In the genomic region with DNA sequence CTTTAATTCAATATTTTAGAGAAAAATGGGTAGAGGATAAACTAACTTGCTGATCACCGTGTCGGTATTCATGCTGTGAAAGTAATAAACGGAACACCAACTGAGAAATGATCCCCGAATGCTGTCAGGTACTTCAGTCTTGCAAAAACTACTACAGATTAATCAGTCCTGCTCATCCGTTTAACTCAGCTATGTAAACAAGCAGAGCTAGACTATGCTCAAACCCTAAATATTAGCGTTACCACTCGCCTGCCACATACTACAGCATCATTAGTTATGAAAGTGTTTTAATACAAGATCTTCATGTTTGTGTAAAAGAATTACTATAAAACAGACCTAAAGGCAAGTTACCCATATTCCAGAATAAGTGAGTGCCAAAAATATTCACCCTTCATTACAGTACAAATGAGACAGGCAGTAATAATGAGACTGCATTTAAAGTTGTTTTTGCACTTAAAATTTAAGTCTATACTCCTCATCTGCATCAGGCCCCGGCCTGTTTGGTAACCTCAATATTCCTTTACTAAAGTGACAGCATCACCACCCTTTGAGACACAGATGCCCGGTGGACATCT, we compare ENCODE assay signal across 8 cellular contexts. TPM values are rescaled to one million over a fixed set of nuclear protein-coding genes. Genes with fewer than 3 reads are reported as not detected.
DNase-seq lines count a peak whose midpoint lies in the region; ATAC-seq, FAIRE-seq and TF ChIP-seq lines count a peak whose summit lies in the region.

No MANE protein-coding gene starts in this region.

- H4K20me1 ChIP-seq in DND-41 (ENCODE audit: insufficient read depth, low read length) (peaks cover 6% of the 10 kb centered on the region; the same call in 1 of the 2 replicates), endothelial cell of umbilical vein (replicated peaks; ENCODE audit: control insufficient read depth, extremely low read depth, insufficient read depth, low read length) (no peaks in the 10 kb centered on the region)

- CTCF ChIA-PET in endothelial cell of umbilical vein (lab: Charles Lee): interaction anchor here (0.9 to 4.2 kb wide), 36 partner anchors 12 to 163 kb away, joined by 3 to 81 read pairs (median 10); no protein-coding TSS in a partner anchor

- BruUV-seq in endothelial cell of umbilical vein (replicated peaks; lab: Mats Ljungman, UMichigan): TSS peak; percentile 4

- FAIRE-seq in endothelial cell of umbilical vein (lab: Jason Lieb, UNC): no peak
- FAIRE-seq in pancreas (lab: Jason Lieb, UNC): no peak

- dilution Hi-C loops in endothelial cell of umbilical vein (cut with MboI; ENCODE audit: extremely low pct_ligation_motif_present, low sequenced_read_pairs): no loop called here

- H3K4me3 ChIP-seq in DND-41 (ENCODE audit: low read depth in 1 of 2, low read length in 2 of 2) (peak overlapping the region; percentile 28 to 68; a peak in 3 of 4 replicates), endothelial cell of umbilical vein (replicated peaks in 1 of 3; ENCODE audit: insufficient read depth in 1 of 3, low read depth in 1 of 3, low read length in 3 of 3) (peak overlapping the region; percentile 75 to 99 (median 96)), pancreas (peak overlapping the region; percentile 49 to 71 (median 60))

- WGBS in pancreas, 2 donors: 11 to 13% methylated on average over 9 of the region's 9 CpGs

- peak overlapping the region; percentile 62 for H3K9ac ChIP-seq in DND-41 (ENCODE audit: low read depth, low read length)
- H3K9ac ChIP-seq in endothelial cell of umbilical vein (replicated peaks; ENCODE audit: extremely low read depth, insufficient read depth, low read length): peak overlapping the region; percentile 92

- DNase-seq in DND-41 (no peak), NCI-H69 (lab: John Stamatoyannopoulos, UW) (peak; percentile 20), endothelial cell of umbilical vein (ENCODE audit: low read depth, low spot score) (peak; percentile 57), pancreas (no peak), NCI-H524 treated with DMSO at 0.1 percent for 48 hours (lab: John Stamatoyannopoulos, UW) (no peak), NCI-H1092 treated with DMSO at 0.1 percent for 48 hours (lab: John Stamatoyannopoulos, UW) (no peak), NCI-H2171 treated with DMSO at 0.1 percent for 48 hours (lab: John Stamatoyannopoulos, UW) (no peak), NCI-H1048 (lab: John Stamatoyannopoulos, UW) (no peak)

- H3K79me2 ChIP-seq in DND-41 (ENCODE audit: insufficient read depth, low read length) (no peaks in the 10 kb centered on the region), endothelial cell of umbilical vein (ENCODE audit: control insufficient read depth, insufficient read depth, low read length) (peaks cover 47% of the 10 kb centered on the region)

- H3K9me1 ChIP-seq in endothelial cell of umbilical vein (replicated peaks; ENCODE audit: control insufficient read depth, extremely low read depth, insufficient read depth, low read length): no peaks in the 10 kb centered on the region

- H3K4me1 ChIP-seq in DND-41 (ENCODE audit: insufficient read depth, low read length): peaks cover 22% of the 10 kb centered on the region
- H3K4me1 ChIP-seq in endothelial cell of umbilical vein (ENCODE audit: control insufficient read depth, extremely low read depth, insufficient read depth, low read length): peaks cover 42% of the 10 kb centered on the region
- H3K4me1 ChIP-seq in pancreas: peaks cover 6 to 16% (median 7%) of the 10 kb centered on the region in 3 donors

- H3K36me3 ChIP-seq in DND-41 (ENCODE audit: insufficient read depth, low read length) (no peaks in the 10 kb centered on the region), endothelial cell of umbilical vein (ENCODE audit: control insufficient read depth in 2 of 2, extremely low read depth in 1 of 2, insufficient read depth in 2 of 2, low read length in 2 of 2) (no peaks in the 10 kb centered on the region), pancreas (no peaks in the 10 kb centered on the region)

- H3K4me2 ChIP-seq in DND-41 (ENCODE audit: insufficient read depth, low read length) (peak overlapping the region; percentile 93), endothelial cell of umbilical vein (ENCODE audit: insufficient read depth, low read length) (peak overlapping the region; percentile 93)

- TF ChIP-seq POLR2A in endothelial cell of umbilical vein (IDR thresholded peaks at IDR 0.05; ENCODE audit: low read depth, low read length): no peak

- TF ChIP-seq CTCF in DND-41 (IDR thresholded peaks at IDR 0.05; ENCODE audit: borderline replicate concordance, extremely low read depth, low read length, poor library complexity, severe bottlenecking): no peak
- no peak for TF ChIP-seq CTCF in endothelial cell of umbilical vein (IDR thresholded peaks at IDR 0.05; ENCODE audit: extremely low read depth in 1 of 2, insufficient read depth in 1 of 2, low read depth in 1 of 2, low read length in 2 of 2)
- TF ChIP-seq CTCF in pancreas (IDR thresholded peaks at IDR 0.05): no peak

- no peak for ATAC-seq in DND-41 (ENCODE audit: insufficient read depth, low read depth)
- peak in 2 of 4 donors; percentile 2 to 3 for ATAC-seq in pancreas

- POLR2A ChIA-PET in endothelial cell of umbilical vein (lab: Charles Lee): no interaction called here

- H3K9me3 ChIP-seq in DND-41 (ENCODE audit: insufficient read depth, low read length, severe bottlenecking) (no peaks in the 10 kb centered on the region), endothelial cell of umbilical vein (replicated peaks; ENCODE audit: control insufficient read depth, insufficient read depth, low read length) (no peaks in the 10 kb centered on the region), pancreas (no peaks in the 10 kb centered on the region)

- peak overlapping the region; percentile 34; the same call in 1 of the 2 replicates for H3K27ac ChIP-seq in DND-41 (ENCODE audit: low read length)
- H3K27ac ChIP-seq in endothelial cell of umbilical vein (ENCODE audit: insufficient read depth, low read depth, low read length): peak overlapping the region; percentile 83
- H3K27ac ChIP-seq in pancreas: peak overlapping the region in 2 of 4 donors; percentile 26 to 39

- H3K27me3 ChIP-seq in DND-41 (ENCODE audit: insufficient read depth, low read length, poor library complexity): peaks cover 28% of the 10 kb centered on the region
- H3K27me3 ChIP-seq in endothelial cell of umbilical vein (ENCODE audit: control insufficient read depth in 2 of 2, insufficient read depth in 2 of 2, low read length in 2 of 2): no peaks in the 10 kb centered on the region
- H3K27me3 ChIP-seq in pancreas: no peaks in the 10 kb centered on the region

- intact Hi-C loops in endothelial cell of umbilical vein (cut with micrococcal nuclease) (loop anchor here (5.0 kb wide), 1 partner anchor 226 kb away; a partner anchor contains a TSS), pancreas (cut with DNase I) (loop anchor here in 1 of 3 donors (10.0 kb wide), 1 partner anchor 94 kb away; no protein-coding TSS in a partner anchor)

- peak overlapping the region; percentile 66 for H2AFZ ChIP-seq in DND-41 (ENCODE audit: low read depth, low read length)
- no peak overlapping the region for H2AFZ ChIP-seq in endothelial cell of umbilical vein (ENCODE audit: low read depth, low read length)

TF ChIP-seq in endothelial cell of umbilical vein, 7 proteins besides CTCF, POLR2A, EP300 and RAD21:
- TF ChIP-seq GATA2 (IDR thresholded peaks at IDR 0.05; ENCODE audit: insufficient read depth, insufficient read length, low read depth, low read length) (no peak), EZH2 (IDR thresholded peaks at IDR 0.05; ENCODE audit: borderline replicate concordance, low read depth, low read length, severe bottlenecking) (no peak), JUN (IDR thresholded peaks at IDR 0.05; ENCODE audit: borderline replicate concordance, insufficient read depth, insufficient read length, low read depth) (no peak), MYC (IDR thresholded peaks at IDR 0.05; ENCODE audit: low read depth, low read length) (no peak), FOS (IDR thresholded peaks at IDR 0.05; ENCODE audit: borderline replicate concordance, insufficient read depth, low read length) (no peak), POLR2AphosphoS5 (IDR thresholded peaks at IDR 0.05; ENCODE audit: insufficient read depth, low read depth, low read length) (no peak)
- TF ChIP-seq, protein P1, sequence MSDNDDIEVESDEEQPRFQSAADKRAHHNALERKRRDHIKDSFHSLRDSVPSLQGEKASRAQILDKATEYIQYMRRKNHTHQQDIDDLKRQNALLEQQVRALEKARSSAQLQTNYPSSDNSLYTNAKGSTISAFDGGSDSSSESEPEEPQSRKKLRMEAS (IDR thresholded peaks at IDR 0.05; ENCODE audit: insufficient read depth, insufficient read length): no peak

RNA-seq across cellular contexts. Expression of a gene that starts 1.0 kb away (rescaled TPM):
- total RNA-seq in endothelial cell of umbilical vein (53.4 and 56.1 TPM in 2 replicates), pancreas (10 to 100 TPM in 5 of 6 donors, 1 to 10 TPM in 1; 9.1 to 17.9 (median 12.5) TPM)
- polyA plus RNA-seq in endothelial cell of umbilical vein (28.0 and 32.0 TPM in 2 replicates), pancreas (1 to 10 TPM; 8.9 to 10.0 TPM)
- 38.1 and 46.2 TPM in 2 replicates for polyA plus RNA-seq in endothelial cell of umbilical vein (2011; cell fraction: cytosol; rRNA removed)
- 99.9 and 110 TPM in 2 replicates for polyA plus RNA-seq in endothelial cell of umbilical vein (2011; cell fraction: nucleus; rRNA removed)
- 32.2 and 38.9 TPM in 2 replicates for polyA plus RNA-seq in endothelial cell of umbilical vein (2012)
- polyA minus RNA-seq in endothelial cell of umbilical vein: 45.9 and 49.5 TPM in 2 replicates
- 5.4 TPM for polyA minus RNA-seq in endothelial cell of umbilical vein (2011; cell fraction: cytosol; rRNA and poly(A)+ RNA removed)
- polyA minus RNA-seq in endothelial cell of umbilical vein (2011; cell fraction: nucleus; rRNA and poly(A)+ RNA removed): 72.5 and 97.0 TPM in 2 replicates

Comparison
In these comparisons a context has a peak if more than half of its experiments do, and no peak if none do; other contexts are left out.
1. DNase-seq: peak in NCI-H69 (single experiment) and endothelial cell of umbilical vein (single experiment); none in DND-41 (single experiment), pancreas (0 of 6), NCI-H524 treated with DMSO at 0.1 percent for 48 hours (single experiment), NCI-H1092 treated with DMSO at 0.1 percent for 48 hours (single experiment), NCI-H2171 treated with DMSO at 0.1 percent for 48 hours (single experiment) and NCI-H1048 (single experiment).
2. Peak in every context shown above with its lines, with median percentiles within 50 percentile points of each other: H3K4me3 ChIP-seq.